In genomic region chr4:120318447-120318846, GRCh38 we compare ENCODE assay signal across 22 cellular contexts.
DNase-seq lines count a peak whose midpoint lies in the region; ATAC-seq, FAIRE-seq and TF ChIP-seq lines count a peak whose summit lies in the region.
"Had no signal": no experiment of that assay in that cellular context is flagged by ENCODE, and none has a peak within 500 bp of the region (broad histone marks: within the 10 kb centered on the region; RNA-seq: fewer than 3 reads in every experiment).

No MANE protein-coding gene starts in this region.

- no peak for TF ChIP-seq CTCF in lower leg skin (IDR thresholded peaks at IDR 0.05)

- H3K9me3 ChIP-seq in mesodermal cell (ENCODE audit: control insufficient read depth, low read length), result no peaks in the 10 kb centered on the region
- H3K9me3 ChIP-seq in neuronal stem cell (replicated peaks in 1 of 2; ENCODE audit: control insufficient read depth in 2 of 2, insufficient read depth in 1 of 2, low read depth in 1 of 2, low read length in 2 of 2), result no peaks in the 10 kb centered on the region
- H3K9me3 ChIP-seq: A549, SJSA1 had no signal

- H3K23ac ChIP-seq in neuronal stem cell (ENCODE audit: low read depth, low read length, poor library complexity), result no peak overlapping the region

- no peaks in the 10 kb centered on the region for H3K27me3 ChIP-seq in neuronal stem cell (ENCODE audit: control insufficient read depth in 3 of 3, insufficient read depth in 3 of 3, low read depth in 1 of 3, low read length in 3 of 3)
- H3K27me3 ChIP-seq: SJSA1 had no signal

- WGBS in mesodermal cell (ENCODE audit: insufficient coverage in 2 of 2), 2 experiments, result 44 to 64% methylated on average over 3 to 4 of the region's 5 CpGs
- no CpG with 5 or more reads among the region's 5 CpGs for WGBS in neuronal stem cell (ENCODE audit: extremely low coverage in 2 of 2, insufficient read length in 2 of 2, insufficient replicate concordance in 1 of 2), 2 donors
- WGBS in lower leg skin, 2 donors, result 65 to 69% methylated on average over 5 of the region's 5 CpGs

- peak overlapping the region; percentile 66 for H2AFZ ChIP-seq in neuronal stem cell (ENCODE audit: low read length)
- H2AFZ ChIP-seq: GM23248 had no signal

- in situ Hi-C loops in ACHN (cut with HindIII; ENCODE audit: low pct_ligation_motif_present, low pct_unique_long_range_greater_than_20kb, low sequenced_read_pairs), result no loop called here

- peak; percentile 20 for DNase-seq in ELF-1 (ENCODE audit: low read depth, low spot score)
- peak; percentile 6 for DNase-seq in neuronal stem cell (ENCODE audit: low spot score)
- no peak for DNase-seq in ACHN
- no peak for DNase-seq in lower leg skin (ENCODE audit: low spot score in 2 of 2)
- DNase-seq: Calu3, DND-41, GM23248, H7, Kasumi-1, MV-4-11, NCI-H2029, NCI-H526, Right ventricle myocardium superior, RPMI8226 had no signal

- H3K4me2 ChIP-seq in neuronal stem cell (ENCODE audit: insufficient read depth, low read length, poor library complexity, severe bottlenecking), result no peak overlapping the region
- H3K4me2 ChIP-seq: A549 had no signal

- no peak overlapping the region for H2BK12ac ChIP-seq in neuronal stem cell (ENCODE audit: low read length)

- H3K18ac ChIP-seq in neuronal stem cell (ENCODE audit: low read length), result no peak overlapping the region

- no peak overlapping the region for H3K14ac ChIP-seq in neuronal stem cell (ENCODE audit: low read length)

- no peak overlapping the region for H2BK5ac ChIP-seq in neuronal stem cell (ENCODE audit: low read length)

- H3K4ac ChIP-seq in neuronal stem cell (ENCODE audit: low read length), result no peak overlapping the region

- ATAC-seq in HG03342 (IDR thresholded peaks at IDR 0.05; ENCODE audit: unreplicated experiment), result no peak
- ATAC-seq: A549, K562 had no signal

- H3K4me1 ChIP-seq in mesodermal cell (ENCODE audit: control insufficient read depth, insufficient read depth, low read length, poor library complexity, severe bottlenecking), result peaks cover 24% of the 10 kb centered on the region
- H3K4me1 ChIP-seq in neuronal stem cell (ENCODE audit: control insufficient read depth in 2 of 2, insufficient read depth in 1 of 2, low read depth in 1 of 2, low read length in 2 of 2), result peaks cover 2 to 7% of the 10 kb centered on the region in 2 donors
- H3K4me1 ChIP-seq: A549, SJSA1 had no signal

- no peaks in the 10 kb centered on the region for H3K36me3 ChIP-seq in mesodermal cell (ENCODE audit: control insufficient read depth, insufficient read depth, low read length)
- H3K36me3 ChIP-seq in neuronal stem cell (replicated peaks in 1 of 2; ENCODE audit: control insufficient read depth in 2 of 2, insufficient read depth in 2 of 2, low read length in 2 of 2), result no peaks in the 10 kb centered on the region
- H3K36me3 ChIP-seq: SJSA1 had no signal

- no peak overlapping the region for H2BK15ac ChIP-seq in neuronal stem cell (ENCODE audit: low read length)

- H3K79me1 ChIP-seq in neuronal stem cell (ENCODE audit: low read depth, low read length), result no peaks in the 10 kb centered on the region

- H3K27ac ChIP-seq in mesodermal cell (ENCODE audit: low read depth, low read length, severe bottlenecking), result peak overlapping the region; percentile 86
- H3K27ac ChIP-seq in neuronal stem cell (replicated peaks; ENCODE audit: low read length), result no peak overlapping the region
- H3K27ac ChIP-seq: A549, GM23248, SJSA1 had no signal

- H4K8ac ChIP-seq in neuronal stem cell (ENCODE audit: low read depth, low read length), result no peak overlapping the region

- no peak for TF ChIP-seq POLR2A in lower leg skin (IDR thresholded peaks at IDR 0.05)

- H3K9ac ChIP-seq in neuronal stem cell (ENCODE audit: low read depth, low read length, poor library complexity), result no peak overlapping the region
- H3K9ac ChIP-seq: GM23248 had no signal

- no peak overlapping the region for H4K91ac ChIP-seq in neuronal stem cell (ENCODE audit: low read depth, low read length, poor library complexity)

- no peak overlapping the region for H2BK120ac ChIP-seq in neuronal stem cell (ENCODE audit: low read depth, low read length)

- no peak overlapping the region for H2AK5ac ChIP-seq in neuronal stem cell (ENCODE audit: low read depth, low read length)

- intact Hi-C loops in lower leg skin (cut with DNase I; ENCODE audit: low total_unique reads), result no loop called here

- peak; percentile 99 for FAIRE-seq in endometrium (lab: Jason Lieb, UNC)
- FAIRE-seq: A549, GM18507, HTR-8/SVneo, K562 had no signal

- no peak overlapping the region for H3K4me3 ChIP-seq in mesodermal cell (ENCODE audit: extremely low read depth, insufficient read depth, low read length, poor library complexity, severe bottlenecking)
- no peak overlapping the region for H3K4me3 ChIP-seq in neuronal stem cell (ENCODE audit: low read length in 2 of 2)
- H3K4me3 ChIP-seq in lower leg skin (ENCODE audit: low read depth, poor library complexity, severe bottlenecking), result no peak overlapping the region
- H3K4me3 ChIP-seq: A549, GM23248, K562, SJSA1 had no signal

Comparison
In these comparisons a context has a peak if more than half of its experiments do, and no peak if none do; other contexts are left out.
1. DNase-seq: peak in ELF-1 (single experiment) and neuronal stem cell (single experiment); none in ACHN (single experiment) and lower leg skin (0 of 2).